ENCODE assay signal across 35 cellular contexts in the genomic region with DNA sequence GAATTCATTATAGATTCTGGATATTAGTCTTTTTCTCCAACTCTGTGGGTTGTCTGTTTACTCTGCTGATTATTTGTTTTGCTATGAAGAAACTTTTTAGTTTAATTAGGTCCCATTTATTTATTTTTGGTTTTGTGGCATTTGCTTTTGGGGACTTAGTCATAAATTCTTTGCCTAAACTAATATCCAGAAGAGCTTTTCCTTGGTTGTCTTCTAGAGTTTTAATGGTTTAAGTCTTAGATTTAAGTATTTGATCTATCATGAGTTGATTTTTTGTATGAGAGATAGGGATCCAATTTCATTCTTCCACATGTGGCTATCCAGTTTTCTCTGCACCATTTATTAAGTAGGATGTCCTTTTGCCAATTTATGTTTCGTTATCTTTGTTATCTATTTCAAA.
"Had no signal": no experiment of that assay in that cellular context is flagged by ENCODE, and none has a peak within 500 bp of the region (broad histone marks: within the 10 kb centered on the region; RNA-seq: fewer than 3 reads in every experiment).

No MANE protein-coding gene starts in this region.

- H3K27me3 ChIP-seq: MG63 had no signal

- DNase-seq: Karpas-422, Kasumi-1, MG63, MM.1S, MV-4-11, NCI-H1048, NCI-H1092, NCI-H1092 treated with DMSO at 0.1 percent for 48 hours, NCI-H1105, NCI-H1105 treated with DMSO at 0.1 percent for 48 hours, NCI-H1417, NCI-H1417 treated with DMSO at 0.1 percent for 48 hours, NCI-H1436, NCI-H1436 treated with DMSO at 0.1 percent for 48 hours, NCI-H146, NCI-H1694, NCI-H1694 treated with DMSO at 0.1 percent for 48 hours, NCI-H187, NCI-H187 treated with DMSO at 0.1 percent for 48 hours, NCI-H1930, NCI-H2029, NCI-H2029 treated with DMSO at 0.1 percent for 48 hours, NCI-H2081, NCI-H2081 treated with DMSO at 0.1 percent for 48 hours, NCI-H2107, NCI-H2171, NCI-H2227 treated with DMSO at 0.1 percent for 48 hours, NCI-H226, NCI-H345, NCI-H446, NCI-H446 treated with DMSO at 0.1 percent for 48 hours, NCI-H510A, NCI-H510A treated with DMSO at 0.1 percent for 48 hours, NCI-H524, NCI-H524 treated with DMSO at 0.1 percent for 48 hours had no signal

- H3K9me3 ChIP-seq: MG63 had no signal

- H3K4me3 ChIP-seq: MG63 had no signal

- H3K36me3 ChIP-seq: MG63 had no signal
